2 cellular contexts compared by ENCODE assay signal in the genomic region with DNA sequence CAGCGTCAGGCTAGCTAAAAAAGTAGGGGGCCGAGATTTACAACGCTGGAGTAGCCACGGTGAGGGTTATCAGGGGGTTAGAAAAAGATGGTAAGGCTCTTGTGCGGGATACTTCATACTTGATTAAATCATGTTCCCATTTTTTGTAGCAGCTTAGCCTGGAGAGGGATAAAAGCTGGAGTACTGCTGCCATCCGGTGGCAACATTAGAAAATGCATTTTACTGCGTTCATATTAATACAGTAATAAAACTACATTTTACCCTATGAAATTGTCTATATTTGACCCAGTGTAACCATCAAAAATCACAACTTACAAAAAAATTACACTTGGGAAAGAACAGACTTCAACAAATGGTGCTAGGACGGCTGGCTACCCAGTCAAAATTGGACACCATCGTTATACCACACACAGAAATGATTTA.
A peak's percentile ranks its signal among the peaks of the same experiment; 100 is the strongest.
TF ChIP-seq lines count a peak whose summit lies in the region.

No MANE protein-coding gene starts in this region.

TF ChIP-seq in HEK293, 187 proteins besides CTCF, POLR2A, EP300 and RAD21:
- TF ChIP-seq ZNF654 (tag by site-specific recombination; IDR thresholded peaks at IDR 0.05; ENCODE audit: low read depth) = peak; percentile 66
- 0 out of 2 replicates have a peak, but pooled peaks have one; percentile 48 for TF ChIP-seq ZSCAN30 (tag by site-specific recombination; IDR thresholded peaks at IDR 0.05)
- no peak for TF ChIP-seq ZNF16 (tag by site-specific recombination; IDR thresholded peaks at IDR 0.05; ENCODE audit: low read depth)

TF ChIP-seq in K562, 482 proteins besides CTCF, POLR2A, EP300 and RAD21:
- TF ChIP-seq SIN3B (IDR thresholded peaks at IDR 0.05; ENCODE audit: low read depth) (no peak), HDAC2 (IDR thresholded peaks at IDR 0.05) (no peak), ZNF384 (IDR thresholded peaks at IDR 0.05; ENCODE audit: low read depth, low read length) (peak; percentile 60), SMC3 (conservative IDR thresholded peaks at IDR 0.05; ENCODE audit: insufficient read depth, low read depth, low read length) (peak; percentile 63; the same call in 1 of the 2 replicates)
- TF ChIP-seq, protein P1, sequence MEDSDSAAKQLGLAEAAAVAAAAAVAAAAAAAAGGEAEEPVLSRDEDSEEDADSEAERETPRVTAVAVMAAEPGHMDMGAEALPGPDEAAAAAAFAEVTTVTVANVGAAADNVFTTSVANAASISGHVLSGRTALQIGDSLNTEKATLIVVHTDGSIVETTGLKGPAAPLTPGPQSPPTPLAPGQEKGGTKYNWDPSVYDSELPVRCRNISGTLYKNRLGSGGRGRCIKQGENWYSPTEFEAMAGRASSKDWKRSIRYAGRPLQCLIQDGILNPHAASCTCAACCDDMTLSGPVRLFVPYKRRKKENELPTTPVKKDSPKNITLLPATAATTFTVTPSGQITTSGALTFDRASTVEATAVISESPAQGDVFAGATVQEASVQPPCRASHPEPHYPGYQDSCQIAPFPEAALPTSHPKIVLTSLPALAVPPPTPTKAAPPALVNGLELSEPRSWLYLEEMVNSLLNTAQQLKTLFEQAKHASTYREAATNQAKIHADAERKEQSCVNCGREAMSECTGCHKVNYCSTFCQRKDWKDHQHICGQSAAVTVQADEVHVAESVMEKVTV (CRISPR knock-in tag; IDR thresholded peaks at IDR 0.05) = peak; percentile 61
